In genomic region chr7:77313086-77313485, GRCh38 we compare ENCODE assay signal across 22 cellular contexts.
DNase-seq lines count a peak whose midpoint lies in the region; ATAC-seq and TF ChIP-seq lines count a peak whose summit lies in the region.
"Had no signal": no experiment of that assay in that cellular context is flagged by ENCODE, and none has a peak within 500 bp of the region (broad histone marks: within the 10 kb centered on the region; RNA-seq: fewer than 3 reads in every experiment).

No MANE protein-coding gene starts in this region.

- no peaks in the 10 kb centered on the region for H4K20me1 ChIP-seq in smooth muscle cell (ENCODE audit: low read depth)

- no peak overlapping the region for H3K4me2 ChIP-seq in smooth muscle cell
- H3K4me2 ChIP-seq: GM23338 had no signal

- ATAC-seq in heart right ventricle (peak in 7 of 8 donors; percentile 40 to 72 (median 53)), lower lobe of right lung (no peak)
- no peak for ATAC-seq in stimulated activated effector memory CD8-positive, alpha-beta T cell treated with anti-CD3 and anti-CD28 coated beads, Interleukin-12 subunit alpha, Interleukin-12 subunit beta, amount 100 ng/mL, for 72 hours
- ATAC-seq: GM23338 had no signal

- no peaks in the 10 kb centered on the region for H3K9me3 Mint-ChIP-seq in stimulated activated effector memory CD8-positive, alpha-beta T cell treated with anti-CD3 and anti-CD28 coated beads, Interleukin-12 subunit alpha, Interleukin-12 subunit beta, amount 100 ng/mL, for 72 hours
- H3K9me3 Mint-ChIP-seq: CD4-positive, alpha-beta memory T cell; GM23338; H9 had no signal

- H3K27ac ChIP-seq in ascending aorta (peak overlapping the region; percentile 30 to 72), heart right ventricle (peak overlapping the region in 1 of 10 donors; percentile 21), lower lobe of right lung (peak overlapping the region; percentile 31), thyroid gland (peak overlapping the region; percentile 87 to 94 (median 89)), smooth muscle cell (ENCODE audit: low read depth) (no peak overlapping the region)
- H3K27ac ChIP-seq: RWPE1, SK-N-MC had no signal

- 41 to 43% methylated on average over 2 of the region's 2 CpGs for WGBS in heart right ventricle, 2 donors
- WGBS in thyroid gland, 2 donors, result 44 to 47% methylated on average over 2 of the region's 2 CpGs
- WGBS in smooth muscle cell (ENCODE audit: low lambda C conversion rate), result 84% methylated on average over 2 of the region's 2 CpGs

- no peak overlapping the region for H3K4me3 Mint-ChIP-seq in stimulated activated effector memory CD8-positive, alpha-beta T cell treated with anti-CD3 and anti-CD28 coated beads, Interleukin-12 subunit alpha, Interleukin-12 subunit beta, amount 100 ng/mL, for 72 hours
- H3K4me3 Mint-ChIP-seq: CD4-positive, alpha-beta memory T cell; GM23338; H9 had no signal

- H3K36me3 ChIP-seq in ascending aorta (peaks cover 0 to 3% of the 10 kb centered on the region in 2 donors), heart right ventricle (peaks cover 0 to 79% (median 8%) of the 10 kb centered on the region in 9 donors), lower lobe of right lung (peaks cover 79% of the 10 kb centered on the region), thyroid gland (no peaks in the 10 kb centered on the region), smooth muscle cell (ENCODE audit: low read depth) (no peaks in the 10 kb centered on the region)
- H3K36me3 ChIP-seq: MG63 had no signal

- DNase-seq in ascending aorta (ENCODE audit: low spot score in 2 of 2) (no peak), heart right ventricle (no peak), lower lobe of right lung (no peak), thyroid gland (no peak), amygdala (lab: John Stamatoyannopoulos, UW) (no peak), smooth muscle cell (lab: John Stamatoyannopoulos, UW; ENCODE audit: unreplicated experiment) (no peak)
- DNase-seq in stimulated activated effector memory CD8-positive, alpha-beta T cell treated with anti-CD3 and anti-CD28 coated beads, Interleukin-12 subunit alpha, Interleukin-12 subunit beta, amount 100 ng/mL, for 72 hours (ENCODE audit: low spot score in 2 of 2), result no peak
- DNase-seq: CD4-positive, alpha-beta memory T cell; COR-L47; DMS53; H9; KG1; MG63; NCI-H1105 treated with DMSO at 0.1 percent for 48 hours; NCI-H146; NCI-H1930; NCI-H446 treated with DMSO at 0.1 percent for 48 hours; NCI-H526 treated with DMSO at 0.1 percent for 48 hours; SIG-M5 had no signal

- H2AFZ ChIP-seq in smooth muscle cell (ENCODE audit: low read depth), result no peak overlapping the region
- H2AFZ ChIP-seq: GM23338 had no signal

- H3K9me3 ChIP-seq in ascending aorta (no peaks in the 10 kb centered on the region), heart right ventricle (no peaks in the 10 kb centered on the region), lower lobe of right lung (no peaks in the 10 kb centered on the region), thyroid gland (no peaks in the 10 kb centered on the region), smooth muscle cell (replicated peaks; ENCODE audit: low read depth) (no peaks in the 10 kb centered on the region)
- H3K9me3 ChIP-seq: MG63 had no signal

- H3K27me3 ChIP-seq in ascending aorta (no peaks in the 10 kb centered on the region), heart right ventricle (no peaks in the 10 kb centered on the region), lower lobe of right lung (ENCODE audit: low read depth) (no peaks in the 10 kb centered on the region), thyroid gland (no peaks in the 10 kb centered on the region), smooth muscle cell (ENCODE audit: low read depth) (no peaks in the 10 kb centered on the region)
- H3K27me3 ChIP-seq: MG63 had no signal

- no peaks in the 10 kb centered on the region for H3F3A ChIP-seq in smooth muscle cell (ENCODE audit: low read depth)

- H3K4me1 Mint-ChIP-seq in stimulated activated effector memory CD8-positive, alpha-beta T cell treated with anti-CD3 and anti-CD28 coated beads, Interleukin-12 subunit alpha, Interleukin-12 subunit beta, amount 100 ng/mL, for 72 hours, result peaks cover 5% of the 10 kb centered on the region
- H3K4me1 Mint-ChIP-seq: CD4-positive, alpha-beta memory T cell had no signal

- H3K79me2 ChIP-seq in smooth muscle cell (ENCODE audit: low read depth), result no peaks in the 10 kb centered on the region

- intact Hi-C loops in ascending aorta (cut with DNase I) (loop anchor here (2.0 kb wide), 1 partner anchor 14 kb away; no protein-coding TSS in a partner anchor), heart right ventricle (cut with DNase I) (no loop called here), lower lobe of right lung (cut with DNase I) (no loop called here), thyroid gland (cut with DNase I) (no loop called here)

- H3K27ac Mint-ChIP-seq in stimulated activated effector memory CD8-positive, alpha-beta T cell treated with anti-CD3 and anti-CD28 coated beads, Interleukin-12 subunit alpha, Interleukin-12 subunit beta, amount 100 ng/mL, for 72 hours, result no peak overlapping the region
- H3K27ac Mint-ChIP-seq: CD4-positive, alpha-beta memory T cell; GM23338; H9 had no signal

- H3K4me1 ChIP-seq in ascending aorta, result peaks cover 9 to 28% of the 10 kb centered on the region in 2 donors
- peaks cover 0 to 53% (median 12%) of the 10 kb centered on the region in 9 donors for H3K4me1 ChIP-seq in heart right ventricle
- H3K4me1 ChIP-seq in lower lobe of right lung, result peaks cover 11% of the 10 kb centered on the region
- H3K4me1 ChIP-seq in thyroid gland, result peaks cover 65 to 70% of the 10 kb centered on the region in 2 donors
- H3K4me1 ChIP-seq in smooth muscle cell (ENCODE audit: low read depth), result no peaks in the 10 kb centered on the region

- H3K36me3 Mint-ChIP-seq in stimulated activated effector memory CD8-positive, alpha-beta T cell treated with anti-CD3 and anti-CD28 coated beads, Interleukin-12 subunit alpha, Interleukin-12 subunit beta, amount 100 ng/mL, for 72 hours, result peaks cover 11% of the 10 kb centered on the region

- H3K4me3 ChIP-seq in ascending aorta (no peak overlapping the region), heart right ventricle (no peak overlapping the region), lower lobe of right lung (no peak overlapping the region), thyroid gland (replicated peaks in 1 of 3) (no peak overlapping the region), smooth muscle cell (no peak overlapping the region)
- H3K4me3 ChIP-seq: GM23338, MG63, SK-N-MC had no signal

- TF ChIP-seq POLR2A in thyroid gland (IDR thresholded peaks at IDR 0.05), result no peak

- TF ChIP-seq CTCF in ascending aorta (IDR thresholded peaks at IDR 0.05), result no peak
- no peak for TF ChIP-seq CTCF in heart right ventricle (IDR thresholded peaks at IDR 0.05)
- TF ChIP-seq CTCF in lower lobe of right lung (IDR thresholded peaks at IDR 0.05), result no peak
- TF ChIP-seq CTCF in thyroid gland (IDR thresholded peaks at IDR 0.05), result no peak
- no peak for TF ChIP-seq CTCF in smooth muscle cell (IDR thresholded peaks at IDR 0.05; ENCODE audit: borderline replicate concordance, insufficient read depth, poor library complexity, severe bottlenecking)

- no peak overlapping the region for H3K9ac ChIP-seq in smooth muscle cell (ENCODE audit: low read depth)

Comparison
In these comparisons a context has a peak if more than half of its experiments do, and no peak if none do; other contexts are left out.
1. ATAC-seq: peak in heart right ventricle (7 of 8); none in lower lobe of right lung (0 of 2) and stimulated activated effector memory CD8-positive, alpha-beta T cell treated with anti-CD3 and anti-CD28 coated beads, Interleukin-12 subunit alpha, Interleukin-12 subunit beta, amount 100 ng/mL, for 72 hours (single experiment).